ENCODE assay signal across 8 cellular contexts in the genomic region with DNA sequence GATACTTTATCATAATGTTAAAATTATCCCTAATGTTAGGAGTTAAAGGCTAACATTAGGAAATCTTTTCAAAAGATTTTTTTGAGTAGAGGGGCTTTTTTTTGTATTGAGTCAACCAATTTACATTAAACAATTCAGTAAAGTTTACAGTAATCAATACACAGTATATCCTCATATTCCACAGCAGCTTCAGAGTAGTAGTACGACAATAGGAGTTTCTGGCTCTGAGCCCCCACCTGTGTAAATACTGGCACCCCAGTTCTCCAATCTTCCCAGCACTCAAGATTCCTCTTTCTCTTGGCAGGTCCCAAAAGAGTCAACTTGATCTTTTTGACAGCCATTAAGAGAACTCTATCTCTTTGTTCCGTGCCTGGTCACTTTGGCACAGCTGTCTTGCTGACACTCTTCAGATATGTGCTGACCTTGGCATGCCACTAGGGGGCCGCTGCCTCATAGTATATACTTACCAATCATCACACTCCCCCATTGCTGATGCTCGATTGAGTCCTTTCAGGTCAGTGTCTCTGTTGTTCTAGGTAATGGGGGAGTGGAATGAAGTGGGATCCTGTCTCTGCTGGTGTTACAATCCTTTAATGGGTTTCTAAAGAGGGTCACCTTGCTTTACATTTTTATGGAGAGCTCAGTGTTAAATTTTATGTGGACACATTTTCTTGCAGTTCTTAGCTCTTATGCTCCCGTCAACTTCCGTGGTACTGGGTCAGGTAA. TPM values are rescaled to one million over a fixed set of nuclear protein-coding genes. Genes with fewer than 3 reads are reported as not detected.
DNase-seq lines count a peak whose midpoint lies in the region; ATAC-seq and TF ChIP-seq lines count a peak whose summit lies in the region.

No MANE protein-coding gene starts in this region.

- H3K4me1 Mint-ChIP-seq in H9, result peaks cover 10 to 11% of the 10 kb centered on the region in 2 experiments

- peak; percentile 80 for TF ChIP-seq RAD21 in SK-N-SH (IDR thresholded peaks at IDR 0.05; ENCODE audit: low read length)

- H3K27ac Mint-ChIP-seq in H9, result no peak overlapping the region
- no peak overlapping the region for H3K27ac Mint-ChIP-seq in activated naive CD4-positive, alpha-beta T cell treated with anti-CD3 and anti-CD28 coated beads, Interleukin-2, amount 50 U/mL, for 72 hours

- no peak overlapping the region for H3K4ac ChIP-seq in H9 (ENCODE audit: low read depth, low read length)

- peak; percentile 91 for TF ChIP-seq CTCF in GM10266 (IDR thresholded peaks at IDR 0.05; ENCODE audit: control insufficient read depth, insufficient read depth, low read depth, missing control alignments)
- TF ChIP-seq CTCF in H9 (conservative IDR thresholded peaks at IDR 0.05), result peak; percentile 91
- peak; percentile 96 for TF ChIP-seq CTCF in Loucy (conservative IDR thresholded peaks at IDR 0.05; ENCODE audit: low read length)
- peak; percentile 81 for TF ChIP-seq CTCF in SK-N-SH (IDR thresholded peaks at IDR 0.05)
- TF ChIP-seq CTCF in heart left ventricle (IDR thresholded peaks at IDR 0.05), result peak; percentile 74 to 94 (median 82)

- H3K79me2 ChIP-seq in H9 (ENCODE audit: insufficient read depth, low read length) (no peaks in the 10 kb centered on the region), Loucy (ENCODE audit: insufficient read depth, low read length) (no peaks in the 10 kb centered on the region), SK-N-SH (ENCODE audit: insufficient read depth) (no peaks in the 10 kb centered on the region)

- H2BK5ac ChIP-seq in H9 (ENCODE audit: insufficient read length, low read length), result no peak overlapping the region

- no peaks in the 10 kb centered on the region for H3K79me1 ChIP-seq in H9 (ENCODE audit: insufficient read depth, low read depth, low read length, poor library complexity, severe bottlenecking)

- H4K20me1 ChIP-seq in H9 (ENCODE audit: control insufficient read depth, insufficient read depth, insufficient read length) (no peaks in the 10 kb centered on the region), Loucy (ENCODE audit: insufficient read depth, low read length, poor library complexity, severe bottlenecking) (no peaks in the 10 kb centered on the region), SK-N-SH (ENCODE audit: insufficient read depth) (no peaks in the 10 kb centered on the region)

- H3K9me3 ChIP-seq in H9 (ENCODE audit: control insufficient read depth, low read depth, low read length), result no peaks in the 10 kb centered on the region
- H3K9me3 ChIP-seq in Loucy (ENCODE audit: insufficient read depth, low read depth, low read length), result no peaks in the 10 kb centered on the region
- H3K9me3 ChIP-seq in SK-N-SH, result no peaks in the 10 kb centered on the region
- no peaks in the 10 kb centered on the region for H3K9me3 ChIP-seq in heart left ventricle

- no peak overlapping the region for H2BK15ac ChIP-seq in H9 (ENCODE audit: low read depth, low read length)

- TF ChIP-seq EP300 in SK-N-SH (IDR thresholded peaks at IDR 0.05; ENCODE audit: borderline replicate concordance in 1 of 2, low read depth in 1 of 2, low read length in 1 of 2), result no peak

- no peaks in the 10 kb centered on the region for H3K36me3 Mint-ChIP-seq in H9 (ENCODE audit: insufficient read depth in 1 of 3, low read depth in 3 of 3)
- no peaks in the 10 kb centered on the region for H3K36me3 Mint-ChIP-seq in activated naive CD4-positive, alpha-beta T cell treated with anti-CD3 and anti-CD28 coated beads, Interleukin-2, amount 50 U/mL, for 72 hours

- no peak overlapping the region for H4K5ac ChIP-seq in H9 (ENCODE audit: insufficient read length, low read depth, low read length)

- no peak overlapping the region for H2BK12ac ChIP-seq in H9 (ENCODE audit: insufficient read length, low read depth, low read length)

- no peaks in the 10 kb centered on the region for H3K23me2 ChIP-seq in H9 (ENCODE audit: insufficient read length, low read depth, low read length, poor library complexity, severe bottlenecking)

- H2AFZ ChIP-seq in H9 (ENCODE audit: low read length) (no peak overlapping the region), Loucy (ENCODE audit: low read length) (peak overlapping the region; percentile 52; the same call in 1 of the 2 replicates), SK-N-SH (ENCODE audit: low read depth) (no peak overlapping the region)

- H3K9ac ChIP-seq in H9 (ENCODE audit: extremely low read depth, insufficient read length, low read length) (no peak overlapping the region), Loucy (ENCODE audit: low read depth, low read length, poor library complexity, severe bottlenecking) (no peak overlapping the region), SK-N-SH (no peak overlapping the region)

- H4K91ac ChIP-seq in H9 (ENCODE audit: insufficient read length, low read depth, low read length), result no peak overlapping the region

- H2BK20ac ChIP-seq in H9 (ENCODE audit: low read depth, low read length, poor library complexity, severe bottlenecking), result no peak overlapping the region

- DNase-seq in GM10266 (ENCODE audit: extremely low spot score) (peak; percentile 68), H9 (peak; percentile 82), SK-N-SH (peak; percentile 71), heart left ventricle (peak; percentile 78 to 88 (median 83)), putamen (ENCODE audit: low spot score) (peak; percentile 65), 8988T (no peak)
- peak; percentile 62 to 65 for DNase-seq in activated naive CD4-positive, alpha-beta T cell treated with anti-CD3 and anti-CD28 coated beads, Interleukin-2, amount 50 U/mL, for 72 hours (ENCODE audit: low spot score in 2 of 2)

- no peaks in the 10 kb centered on the region for H3K36me3 ChIP-seq in Loucy (ENCODE audit: insufficient read depth, low read length)
- no peaks in the 10 kb centered on the region for H3K36me3 ChIP-seq in SK-N-SH (replicated peaks in 1 of 2; ENCODE audit: control insufficient read depth in 1 of 2, insufficient read depth in 2 of 2, low read length in 1 of 2)
- no peaks in the 10 kb centered on the region for H3K36me3 ChIP-seq in heart left ventricle

- no CpG with 5 or more reads among the region's 6 CpGs for WGBS in H9 (ENCODE audit: extremely low coverage, insufficient read length, low lambda C conversion rate)
- 47% methylated on average over 6 of the region's 6 CpGs for WGBS in SK-N-SH (ENCODE audit: low lambda C conversion rate)
- 32 to 42% (median 37%) methylated on average over 6 of the region's 6 CpGs for WGBS in heart left ventricle, 4 donors

- H3K27me3 Mint-ChIP-seq in H9 (ENCODE audit: low read depth), result no peaks in the 10 kb centered on the region

- H3K14ac ChIP-seq in H9 (ENCODE audit: insufficient read depth, low read length), result no peak overlapping the region

- CTCF ChIA-PET in SK-N-SH (lab: Yijun Ruan, JAX), result interaction anchor here (0.5 to 5.4 kb wide), 44 partner anchors 9 to 882 kb away, joined by 3 to 106 read pairs (median 4); a partner anchor contains a TSS

- H3K23ac ChIP-seq in H9 (ENCODE audit: insufficient read length, low read depth, low read length), result no peak overlapping the region

- H4K8ac ChIP-seq in H9 (replicated peaks; ENCODE audit: insufficient read length, low read depth, low read length), result no peak overlapping the region

- H3T11ph ChIP-seq in H9 (ENCODE audit: low read length), result no peak overlapping the region

- H2BK120ac ChIP-seq in H9 (ENCODE audit: low read depth, low read length, poor library complexity, severe bottlenecking), result no peak overlapping the region

- H3K4me3 Mint-ChIP-seq in H9, result no peak overlapping the region

- H3K27ac ChIP-seq in H9 (ENCODE audit: insufficient read length, low read depth, low read length), result no peak overlapping the region
- no peak overlapping the region for H3K27ac ChIP-seq in SK-N-SH (ENCODE audit: low read depth in 2 of 2, low read length in 1 of 2)
- no peak overlapping the region for H3K27ac ChIP-seq in heart left ventricle

- H3K27me3 ChIP-seq in H9 (ENCODE audit: insufficient read depth, low read length) (no peaks in the 10 kb centered on the region), Loucy (ENCODE audit: insufficient read depth, low read length, poor library complexity, severe bottlenecking) (no peaks in the 10 kb centered on the region), SK-N-SH (ENCODE audit: insufficient read depth) (no peaks in the 10 kb centered on the region), heart left ventricle (no peaks in the 10 kb centered on the region)

- no peak overlapping the region for H3K56ac ChIP-seq in H9 (ENCODE audit: insufficient read length, low read depth, low read length)

- POLR2A ChIA-PET in SK-N-SH (lab: Yijun Ruan, JAX), result interaction anchor here (0.6 to 1.1 kb wide), 2 partner anchors 31 to 60 kb away, joined by 3 read pairs; no protein-coding TSS in a partner anchor

- peak; percentile 98 to 100 for ATAC-seq in activated naive CD4-positive, alpha-beta T cell treated with anti-CD3 and anti-CD28 coated beads, Interleukin-2, amount 50 U/mL, for 72 hours
- peak; percentile 96 to 98 (median 98) for ATAC-seq in heart left ventricle

- H3F3A ChIP-seq in Loucy (ENCODE audit: low read depth), result 0 out of 2 replicates have a peak, but pooled peaks cover 4% of the 10 kb centered on the region
- H3F3A ChIP-seq in SK-N-SH (replicated peaks; ENCODE audit: insufficient read depth), result no peaks in the 10 kb centered on the region

- no peak for TF ChIP-seq POLR2A in heart left ventricle (IDR thresholded peaks at IDR 0.05)

- H3K4me1 ChIP-seq in H9 (ENCODE audit: insufficient read depth, low read length) (no peaks in the 10 kb centered on the region), Loucy (ENCODE audit: insufficient read depth, low read length, poor library complexity, severe bottlenecking) (peaks cover 39% of the 10 kb centered on the region), SK-N-SH (ENCODE audit: control insufficient read depth in 1 of 2, insufficient read depth in 2 of 2, low read depth in 1 of 2, low read length in 1 of 2) (peaks cover 0 to 6% of the 10 kb centered on the region in 2 experiments; a peak in 2 of 4 replicates), heart left ventricle (peaks cover 0 to 19% (median 7%) of the 10 kb centered on the region in 12 donors)

- H3K18ac ChIP-seq in H9 (ENCODE audit: insufficient read length, low read depth, low read length), result no peak overlapping the region

- H3K9me3 Mint-ChIP-seq in H9, result no peaks in the 10 kb centered on the region
- H3K9me3 Mint-ChIP-seq in activated naive CD4-positive, alpha-beta T cell treated with anti-CD3 and anti-CD28 coated beads, Interleukin-2, amount 50 U/mL, for 72 hours, result no peaks in the 10 kb centered on the region

- H3K4me2 ChIP-seq in H9 (ENCODE audit: insufficient read depth, insufficient read length, low read length) (no peak overlapping the region), Loucy (ENCODE audit: low read depth, low read length, poor library complexity, severe bottlenecking) (no peak overlapping the region), SK-N-SH (no peak overlapping the region)

- H3K9me2 ChIP-seq in Loucy (replicated peaks; ENCODE audit: low read depth, low read length) (no peaks in the 10 kb centered on the region), SK-N-SH (no peaks in the 10 kb centered on the region)

- intact Hi-C loops in heart left ventricle (cut with DNase I), result loop anchor here in 9 of 10 donors (1.0 to 10.0 kb wide), 7 partner anchors 37 to 110 kb away; a partner anchor contains a TSS

- no peak overlapping the region for H3K4me3 ChIP-seq in Loucy (ENCODE audit: low read length, poor library complexity, severe bottlenecking)
- peak overlapping the region in 1 of 2 experiments; percentile 14; a peak in 1 of 4 replicates for H3K4me3 ChIP-seq in SK-N-SH (ENCODE audit: low read depth in 2 of 2, low read length in 1 of 2)
- H3K4me3 ChIP-seq in heart left ventricle, result no peak overlapping the region

- no peak overlapping the region for H2AK5ac ChIP-seq in H9 (ENCODE audit: insufficient read length, low read length)

RNA-seq across cellular contexts. Expression of a gene that starts 19.5 kb away (rescaled TPM):
- total RNA-seq in H9 (2021), result 233 and 240 TPM in 2 replicates
- 56.8 and 61.8 TPM in 2 replicates for polyA plus RNA-seq in SK-N-SH (2012; rRNA removed)
- 79.8 and 82.4 TPM in 2 replicates for polyA plus RNA-seq in SK-N-SH (2012; cell fraction: cytosol; rRNA removed)
- polyA plus RNA-seq in SK-N-SH (2012; cell fraction: nucleus; rRNA removed), result 15.0 and 31.1 TPM in 2 replicates
- 100 to 1,000 TPM; 212 to 217 TPM for total RNA-seq in activated naive CD4-positive, alpha-beta T cell treated with anti-CD3 and anti-CD28 coated beads, Interleukin-2, amount 50 U/mL, for 72 hours
- total RNA-seq in heart left ventricle, result 100 to 1,000 TPM; 232 to 356 (median 303) TPM
- polyA plus RNA-seq in heart left ventricle, result 100 to 1,000 TPM in 1 of 2 donors, 10 to 100 TPM in 1; 49.4 to 154 TPM
